Comparison of ENCODE assay signal across 15 cellular contexts in the genomic region with DNA sequence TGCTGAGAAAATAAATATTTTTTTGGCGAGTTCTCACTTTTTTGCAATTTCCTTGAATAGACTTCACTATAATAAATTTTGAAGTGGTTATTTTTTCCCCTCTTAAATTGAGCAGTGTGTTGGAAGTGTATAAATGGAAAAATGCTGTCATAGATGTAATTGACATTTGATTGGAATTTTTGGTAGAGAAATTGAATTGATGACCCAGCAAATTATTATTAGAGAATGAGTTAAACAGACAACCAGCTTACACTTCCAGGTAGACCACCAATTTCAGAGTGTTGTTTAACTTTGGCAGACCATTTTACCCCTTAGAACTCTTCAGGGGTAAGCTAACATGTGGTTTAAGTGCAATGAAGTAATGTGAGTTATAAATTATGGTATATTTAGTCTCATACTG. TPM values are rescaled to one million over a fixed set of nuclear protein-coding genes. Genes with fewer than 3 reads are reported as not detected.
DNase-seq lines count a peak whose midpoint lies in the region; ATAC-seq, FAIRE-seq and TF ChIP-seq lines count a peak whose summit lies in the region.
"Had no signal": no experiment of that assay in that cellular context is flagged by ENCODE, and none has a peak within 500 bp of the region (broad histone marks: within the 10 kb centered on the region; RNA-seq: fewer than 3 reads in every experiment).

No MANE protein-coding gene starts in this region.

- no peak for TF ChIP-seq CTCF in OCI-LY3 (IDR thresholded peaks at IDR 0.05; ENCODE audit: low read depth, low read length)
- TF ChIP-seq CTCF in fibroblast of lung (conservative IDR thresholded peaks at IDR 0.05 in 1 of 2, IDR thresholded peaks at IDR 0.05 in 1 of 2; ENCODE audit: low read depth in 1 of 2, low read length in 2 of 2): no peak

- H3K4me3 ChIP-seq in ACC112 (ENCODE audit: low read depth, low read length) (peak overlapping the region; percentile 98), OCI-LY3 (ENCODE audit: low read length) (no peak overlapping the region), fibroblast of lung (replicated peaks in 1 of 4; ENCODE audit: control extremely low read depth in 1 of 4, insufficient read depth in 1 of 4, low read depth in 3 of 4, low read length in 4 of 4) (peak overlapping the region in 1 of 4 experiments; percentile 100)
- no peak overlapping the region for H3K4me3 ChIP-seq in CD8-positive, alpha-beta memory T cell (ENCODE audit: low read length)

- H2AFZ ChIP-seq in ACC112 (ENCODE audit: low read length, unreplicated experiment) (no peak overlapping the region), OCI-LY3 (ENCODE audit: low read depth, low read length) (no peak overlapping the region), fibroblast of lung (ENCODE audit: low read length) (no peak overlapping the region)

- H3K79me2 ChIP-seq in ACC112 (ENCODE audit: control insufficient read depth, insufficient read depth, low read length, unreplicated experiment) (peaks cover 61% of the 10 kb centered on the region), OCI-LY3 (ENCODE audit: low read length) (peaks cover 66% of the 10 kb centered on the region), fibroblast of lung (ENCODE audit: control insufficient read depth, insufficient read depth, low read length) (peaks cover 56% of the 10 kb centered on the region)

- POLR2A ChIA-PET in CD8-positive, alpha-beta memory T cell (lab: Charles Lee): no interaction called here

- no peak for DNase-seq in CD8-positive, alpha-beta memory T cell
- DNase-seq in fibroblast of lung (ENCODE audit: low read depth in 2 of 2) (no peak), 8988T (no peak), GM12892 (ENCODE audit: insufficient read length) (no peak), OCI-M2 (lab: John Stamatoyannopoulos, UW; ENCODE audit: unreplicated experiment) (no peak)
- DNase-seq: activated B cell treated with CpG ODN at 0.5 μM for 24 hours, amniotic stem cell, midbrain, NCI-H146, NCI-H446, RPMI8226 had no signal

- peaks cover 0 to 44% (median 2%) of the 10 kb centered on the region in 3 donors for H3K36me3 Mint-ChIP-seq in CD8-positive, alpha-beta memory T cell

- H3K9ac ChIP-seq in OCI-LY3 (ENCODE audit: low read length) (no peak overlapping the region), fibroblast of lung (ENCODE audit: insufficient read depth, low read length) (no peak overlapping the region)

- H3K27me3 Mint-ChIP-seq in CD8-positive, alpha-beta memory T cell: peaks cover 0 to 10% of the 10 kb centered on the region in 2 donors

- H3K4me1 ChIP-seq in ACC112 (ENCODE audit: control insufficient read depth, insufficient read depth, low read length, unreplicated experiment): peaks cover 18% of the 10 kb centered on the region
- peaks cover 25% of the 10 kb centered on the region for H3K4me1 ChIP-seq in CD8-positive, alpha-beta memory T cell (ENCODE audit: insufficient read depth, low read length)
- peaks cover 16% of the 10 kb centered on the region for H3K4me1 ChIP-seq in OCI-LY3 (ENCODE audit: low read length)
- peaks cover 3% of the 10 kb centered on the region for H3K4me1 ChIP-seq in fibroblast of lung (ENCODE audit: control insufficient read depth, extremely low read depth, insufficient read depth, low read length)

- peaks cover 7% of the 10 kb centered on the region for H3K36me3 ChIP-seq in ACC112 (ENCODE audit: insufficient read depth, low read length)
- H3K36me3 ChIP-seq in CD8-positive, alpha-beta memory T cell (ENCODE audit: insufficient read depth, low read length): no peaks in the 10 kb centered on the region
- peaks cover 21% of the 10 kb centered on the region for H3K36me3 ChIP-seq in OCI-LY3 (replicated peaks; ENCODE audit: low read depth, low read length)
- H3K36me3 ChIP-seq in fibroblast of lung (ENCODE audit: control insufficient read depth, insufficient read depth, low read length): no peaks in the 10 kb centered on the region

- H3K27me3 ChIP-seq in ACC112 (ENCODE audit: insufficient read depth, low read length): no peaks in the 10 kb centered on the region
- H3K27me3 ChIP-seq in CD8-positive, alpha-beta memory T cell (ENCODE audit: insufficient read depth, low read length, poor library complexity, severe bottlenecking): no peaks in the 10 kb centered on the region
- no peaks in the 10 kb centered on the region for H3K27me3 ChIP-seq in OCI-LY3 (ENCODE audit: low read depth, low read length)
- no peaks in the 10 kb centered on the region for H3K27me3 ChIP-seq in fibroblast of lung (ENCODE audit: control insufficient read depth, insufficient read depth, low read length)

- CTCF ChIA-PET in CD8-positive, alpha-beta memory T cell (lab: Charles Lee): interaction anchor here (1.3 to 1.7 kb wide), 2 partner anchors 33 to 720 kb away, joined by 3 to 5 read pairs; no protein-coding TSS in a partner anchor

- no peak for FAIRE-seq in GM12892 (lab: Jason Lieb, UNC)
- FAIRE-seq: islet of Langerhans had no signal

- no peaks in the 10 kb centered on the region for H3K9me3 ChIP-seq in CD8-positive, alpha-beta memory T cell (ENCODE audit: low read length)
- H3K9me3 ChIP-seq in OCI-LY3 (ENCODE audit: insufficient read depth, low read length) (no peaks in the 10 kb centered on the region), fibroblast of lung (ENCODE audit: control insufficient read depth, insufficient read depth, low read depth, low read length) (no peaks in the 10 kb centered on the region)

- H4K20me1 ChIP-seq in OCI-LY3 (ENCODE audit: insufficient read depth, low read length) (peaks cover 6% of the 10 kb centered on the region; the same call in 1 of the 2 replicates), fibroblast of lung (ENCODE audit: control insufficient read depth, extremely low read depth, insufficient read depth, low read length) (no peaks in the 10 kb centered on the region)

- TF ChIP-seq POLR2A in GM12892 (IDR thresholded peaks at IDR 0.05; ENCODE audit: low read depth, low read length): no peak

- no peak for ATAC-seq in GM19395 (IDR thresholded peaks at IDR 0.05; ENCODE audit: unreplicated experiment)

- peaks cover 0 to 5% (median 2%) of the 10 kb centered on the region in 5 donors for H3K9me3 Mint-ChIP-seq in CD8-positive, alpha-beta memory T cell
- H3K9me3 Mint-ChIP-seq: activated B cell treated with CpG ODN at 0.5 μM for 24 hours had no signal

- H3K27ac ChIP-seq in ACC112 (ENCODE audit: low read depth, low read length): no peak overlapping the region
- no peak overlapping the region for H3K27ac ChIP-seq in CD8-positive, alpha-beta memory T cell (ENCODE audit: low read depth, low read length)
- no peak overlapping the region for H3K27ac ChIP-seq in OCI-LY3 (ENCODE audit: low read length)
- no peak overlapping the region for H3K27ac ChIP-seq in fibroblast of lung (ENCODE audit: insufficient read depth, low read length)

- H3K4me1 Mint-ChIP-seq in CD8-positive, alpha-beta memory T cell: peaks cover 35 to 68% (median 56%) of the 10 kb centered on the region in 3 donors

- peak overlapping the region; percentile 100 for H3K4me2 ChIP-seq in OCI-LY3 (ENCODE audit: low read length)
- H3K4me2 ChIP-seq in fibroblast of lung (ENCODE audit: extremely low read depth, insufficient read depth, low read length): peak overlapping the region; percentile 63

- peak overlapping the region in 2 of 7 donors; percentile 12 to 99 for H3K4me3 Mint-ChIP-seq in CD8-positive, alpha-beta memory T cell

- peak overlapping the region in 5 of 8 donors; percentile 26 to 100 (median 48) for H3K27ac Mint-ChIP-seq in CD8-positive, alpha-beta memory T cell

RNA-seq across cellular contexts. Expression of gene FAF2, which starts 1.9 kb away (rescaled TPM):
- total RNA-seq in CD8-positive, alpha-beta memory T cell: 10 to 100 TPM; 45.1 to 45.2 TPM
- 13.5 TPM for polyA plus RNA-seq in CD8-positive, alpha-beta memory T cell
- 35.4 and 38.5 TPM in 2 replicates for total RNA-seq in fibroblast of lung
- 54.7 and 55.5 TPM in 2 replicates for polyA plus RNA-seq in fibroblast of lung
- polyA plus RNA-seq in fibroblast of lung (2012): 34.2 and 35.5 TPM in 2 replicates
- 29.8 and 30.6 TPM in 2 replicates for polyA minus RNA-seq in fibroblast of lung (ENCODE audit: low replicate concordance)
- 18.2 TPM for polyA plus RNA-seq in GM12892 (2012; ENCODE audit: missing spikeins)

RNA-seq across cellular contexts. Expression of gene CLTB, which starts 33.7 kb away (rescaled TPM):
- total RNA-seq in CD8-positive, alpha-beta memory T cell: 10 to 100 TPM; 62.0 to 66.4 TPM
- 96.3 TPM for polyA plus RNA-seq in CD8-positive, alpha-beta memory T cell
- total RNA-seq in fibroblast of lung: 74.2 and 94.3 TPM in 2 replicates
- polyA plus RNA-seq in fibroblast of lung: 90.8 and 116 TPM in 2 replicates
- 98.9 and 144 TPM in 2 replicates for polyA plus RNA-seq in fibroblast of lung (2012)
- polyA minus RNA-seq in fibroblast of lung (ENCODE audit: low replicate concordance): 14.7 and 20.6 TPM in 2 replicates
- polyA plus RNA-seq in GM12892 (2012; ENCODE audit: missing spikeins): 29.6 TPM
